ENCODE assay signal across 1 cellular context in genomic region chr6:166853371-166854325, GRCh38.
TF ChIP-seq lines count a peak whose summit lies in the region.

No MANE protein-coding gene starts in this region.

TF ChIP-seq in WTC11, 78 proteins besides CTCF, POLR2A, EP300 and RAD21 (continued from another document):
- no peak for TF ChIP-seq PRDM15 (CRISPR knock-in tag; IDR thresholded peaks at IDR 0.05)
- TF ChIP-seq ZNF512 (CRISPR knock-in tag; IDR thresholded peaks at IDR 0.05; ENCODE audit: borderline replicate concordance), result no peak
- no peak for TF ChIP-seq E2F1 (CRISPR knock-in tag; IDR thresholded peaks at IDR 0.05)
- TF ChIP-seq FOXP1 (CRISPR knock-in tag; IDR thresholded peaks at IDR 0.05; ENCODE audit: borderline replicate concordance), result no peak
- no peak for TF ChIP-seq ZSCAN18 (CRISPR knock-in tag; IDR thresholded peaks at IDR 0.05)
- TF ChIP-seq ATF1 (CRISPR knock-in tag; IDR thresholded peaks at IDR 0.05), result no peak
- no peak for TF ChIP-seq FOXP4 (CRISPR knock-in tag; IDR thresholded peaks at IDR 0.05)
TF ChIP-seq in WTC11: peak in this region for 0.
